Comparison of ENCODE assay signal across 1 cellular context in the genomic region with DNA sequence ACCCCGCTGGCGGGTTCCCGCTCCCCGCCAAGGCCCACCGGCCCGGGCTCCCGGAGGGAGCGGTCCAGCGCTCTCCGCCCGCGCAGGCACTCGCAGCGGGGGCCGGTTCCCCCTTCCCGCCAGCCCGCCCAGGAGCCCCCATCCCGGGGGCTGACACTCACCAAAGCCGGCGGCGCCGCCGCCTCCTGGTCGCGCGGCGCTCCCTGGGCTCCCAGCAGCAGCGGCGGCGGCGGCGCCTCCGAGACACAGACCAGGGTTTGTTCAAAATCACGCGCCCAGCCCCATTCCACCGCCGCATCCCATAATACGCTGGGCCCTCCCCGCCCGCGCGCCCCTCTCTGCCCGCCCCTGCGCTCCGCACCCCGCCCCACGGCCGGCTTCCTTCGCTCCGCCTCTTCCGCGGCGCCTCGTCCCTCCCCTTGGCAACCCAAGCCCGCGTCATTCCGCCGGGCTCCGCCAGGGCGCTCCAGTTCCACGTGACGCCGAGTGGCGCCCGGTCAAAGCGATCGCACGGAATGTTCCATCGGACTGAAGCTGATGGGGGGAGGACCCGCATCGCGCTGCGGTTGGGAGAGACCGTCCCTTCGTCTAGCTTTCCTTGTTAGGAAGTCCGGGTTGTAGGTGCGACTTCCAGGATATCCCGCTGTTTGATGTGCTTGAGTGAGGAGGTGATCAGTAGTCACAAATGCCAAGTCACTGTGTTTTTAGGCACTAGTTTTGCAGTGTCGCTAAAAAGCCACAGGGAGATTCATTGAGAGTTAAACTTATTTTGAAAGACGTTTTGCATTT.
A peak's percentile ranks its signal among the peaks of the same experiment; 100 is the strongest.
TF ChIP-seq lines count a peak whose summit lies in the region.

No MANE protein-coding gene starts in this region.

TF ChIP-seq in H1, 55 proteins besides CTCF, POLR2A, EP300 and RAD21 (continues in another document):
- TF ChIP-seq HDAC2 (IDR thresholded peaks at IDR 0.05; ENCODE audit: borderline replicate concordance in 1 of 2, low read depth in 2 of 2, low read length in 2 of 2) (no peak), CHD1 (IDR thresholded peaks at IDR 0.05; ENCODE audit: low read depth, low read length) (peak; percentile 93), SIN3A (conservative IDR thresholded peaks at IDR 0.05 in 1 of 2, IDR thresholded peaks at IDR 0.05 in 1 of 2; ENCODE audit: low read depth in 1 of 2, low read length in 2 of 2) (peak in 1 of 2 experiments; percentile 83; a peak in 2 of 4 replicates), ASH2L (IDR thresholded peaks at IDR 0.05; ENCODE audit: low read length) (peak; percentile 40), BACH1 (IDR thresholded peaks at IDR 0.05; ENCODE audit: low read length) (peak; percentile 14; the same call in 1 of the 2 replicates), TBP (IDR thresholded peaks at IDR 0.05; ENCODE audit: low read depth, low read length) (peak; percentile 90), RBBP5 (IDR thresholded peaks at IDR 0.05; ENCODE audit: borderline replicate concordance, low read depth, low read length) (peak; percentile 87; the same call in 1 of the 2 replicates), TEAD4 (IDR thresholded peaks at IDR 0.05; ENCODE audit: low read depth, low read length) (peak; percentile 75; the same call in 1 of the 2 replicates), CREB1 (IDR thresholded peaks at IDR 0.05) (peak; percentile 97), GTF2F1 (IDR thresholded peaks at IDR 0.05; ENCODE audit: borderline replicate concordance, low read depth, low read length) (peak; percentile 38; the same call in 1 of the 2 replicates), JUND (IDR thresholded peaks at IDR 0.05; ENCODE audit: low read length) (peak; percentile 99), ATF3 (IDR thresholded peaks at IDR 0.05; ENCODE audit: insufficient read depth, low read depth, low read length) (peak; percentile 70; the same call in 1 of the 2 replicates), RFX5 (IDR thresholded peaks at IDR 0.05; ENCODE audit: borderline replicate concordance, low read depth, low read length) (no peak), NRF1 (IDR thresholded peaks at IDR 0.05; ENCODE audit: low read depth, low read length) (no peak), FOSL1 (IDR thresholded peaks at IDR 0.05; ENCODE audit: insufficient read depth, low read depth, low read length) (no peak), SP1 (IDR thresholded peaks at IDR 0.05; ENCODE audit: low read depth, low read length) (peak; percentile 80; the same call in 1 of the 2 replicates), CEBPB (IDR thresholded peaks at IDR 0.05; ENCODE audit: low read depth, low read length) (no peak), BCL11A (IDR thresholded peaks at IDR 0.05; ENCODE audit: low read depth in 2 of 2, low read length in 2 of 2) (no peak), GABPA (IDR thresholded peaks at IDR 0.05; ENCODE audit: borderline replicate concordance, insufficient read depth, low read length) (no peak), RXRA (IDR thresholded peaks at IDR 0.05; ENCODE audit: insufficient read depth, low read depth, low read length) (no peak), PHF8 (conservative IDR thresholded peaks at IDR 0.05; ENCODE audit: low read depth, low read length) (no peak; the same call in 1 of the 2 replicates), SIRT6 (IDR thresholded peaks at IDR 0.05; ENCODE audit: low read length) (no peak), CHD2 (IDR thresholded peaks at IDR 0.05; ENCODE audit: low read length) (no peak), SIX5 (IDR thresholded peaks at IDR 0.05; ENCODE audit: low read depth, low read length) (peak; percentile 39; the same call in 1 of the 2 replicates), SP2 (IDR thresholded peaks at IDR 0.05; ENCODE audit: low read length) (no peak), KDM4A (IDR thresholded peaks at IDR 0.05; ENCODE audit: low read depth, low read length, severe bottlenecking) (peak; percentile 84), EZH2 (IDR thresholded peaks at IDR 0.05; ENCODE audit: low read depth, low read length, severe bottlenecking) (no peak), TAF1 (IDR thresholded peaks at IDR 0.05; ENCODE audit: low read depth, low read length) (peak; percentile 91), KDM5A (IDR thresholded peaks at IDR 0.05; ENCODE audit: low read length) (no peak), HDAC6 (IDR thresholded peaks at IDR 0.05; ENCODE audit: low read depth, low read length) (no peak), MAFK (IDR thresholded peaks at IDR 0.05; ENCODE audit: low read depth, low read length) (peak; percentile 66), CBX8 (IDR thresholded peaks at IDR 0.05; ENCODE audit: borderline replicate concordance, low read depth, low read length) (no peak), CTBP2 (IDR thresholded peaks at IDR 0.05; ENCODE audit: borderline replicate concordance, insufficient read depth, insufficient read length, low read length) (peak; percentile 8), YY1 (IDR thresholded peaks at IDR 0.05; ENCODE audit: low read depth, low read length) (0 out of 2 replicates have a peak, but pooled peaks have one; percentile 32), EGR1 (IDR thresholded peaks at IDR 0.05; ENCODE audit: borderline replicate concordance, low read depth, low read length) (0 out of 2 replicates have a peak, but pooled peaks have one; percentile 53), TCF12 (IDR thresholded peaks at IDR 0.05; ENCODE audit: low read depth, low read length) (0 out of 2 replicates have a peak, but pooled peaks have one; percentile 25), CBX5 (IDR thresholded peaks at IDR 0.05; ENCODE audit: low read depth, low read length) (no peak), SAP30 (IDR thresholded peaks at IDR 0.05; ENCODE audit: insufficient read depth, insufficient replicate concordance, low read length) (no peak), USF2 (IDR thresholded peaks at IDR 0.05; ENCODE audit: low read length) (peak; percentile 86), POLR2AphosphoS5 (IDR thresholded peaks at IDR 0.05; ENCODE audit: low read depth, low read length) (peak; percentile 83), SP4 (IDR thresholded peaks at IDR 0.05; ENCODE audit: low read length) (0 out of 2 replicates have a peak, but pooled peaks have one; percentile 48), TAF7 (optimal IDR thresholded peaks at IDR 0.05; ENCODE audit: borderline replicate concordance, low read depth, low read length) (peak; percentile 85), NANOG (IDR thresholded peaks at IDR 0.05; ENCODE audit: insufficient read depth, low read depth, low read length, poor library complexity, severe bottlenecking) (no peak), RNF2 (IDR thresholded peaks at IDR 0.05; ENCODE audit: borderline replicate concordance, low read depth, low read length, missing control alignments, poor library complexity, severe bottlenecking) (no peak), SUZ12 (IDR thresholded peaks at IDR 0.05; ENCODE audit: low read length) (no peak), JUN (IDR thresholded peaks at IDR 0.05; ENCODE audit: low read depth, low read length) (no peak), BRCA1 (IDR thresholded peaks at IDR 0.05; ENCODE audit: low read depth, low read length) (peak; percentile 67), POU5F1 (IDR thresholded peaks at IDR 0.05; ENCODE audit: low read depth, low read length) (no peak), ZNF274 (IDR thresholded peaks at IDR 0.05; ENCODE audit: borderline replicate concordance, extremely low read depth, low read length) (no peak)
- TF ChIP-seq, protein P1, sequence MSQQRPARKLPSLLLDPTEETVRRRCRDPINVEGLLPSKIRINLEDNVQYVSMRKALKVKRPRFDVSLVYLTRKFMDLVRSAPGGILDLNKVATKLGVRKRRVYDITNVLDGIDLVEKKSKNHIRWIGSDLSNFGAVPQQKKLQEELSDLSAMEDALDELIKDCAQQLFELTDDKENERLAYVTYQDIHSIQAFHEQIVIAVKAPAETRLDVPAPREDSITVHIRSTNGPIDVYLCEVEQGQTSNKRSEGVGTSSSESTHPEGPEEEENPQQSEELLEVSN (IDR thresholded peaks at IDR 0.05) = peak; percentile 67
- TF ChIP-seq, protein P2, sequence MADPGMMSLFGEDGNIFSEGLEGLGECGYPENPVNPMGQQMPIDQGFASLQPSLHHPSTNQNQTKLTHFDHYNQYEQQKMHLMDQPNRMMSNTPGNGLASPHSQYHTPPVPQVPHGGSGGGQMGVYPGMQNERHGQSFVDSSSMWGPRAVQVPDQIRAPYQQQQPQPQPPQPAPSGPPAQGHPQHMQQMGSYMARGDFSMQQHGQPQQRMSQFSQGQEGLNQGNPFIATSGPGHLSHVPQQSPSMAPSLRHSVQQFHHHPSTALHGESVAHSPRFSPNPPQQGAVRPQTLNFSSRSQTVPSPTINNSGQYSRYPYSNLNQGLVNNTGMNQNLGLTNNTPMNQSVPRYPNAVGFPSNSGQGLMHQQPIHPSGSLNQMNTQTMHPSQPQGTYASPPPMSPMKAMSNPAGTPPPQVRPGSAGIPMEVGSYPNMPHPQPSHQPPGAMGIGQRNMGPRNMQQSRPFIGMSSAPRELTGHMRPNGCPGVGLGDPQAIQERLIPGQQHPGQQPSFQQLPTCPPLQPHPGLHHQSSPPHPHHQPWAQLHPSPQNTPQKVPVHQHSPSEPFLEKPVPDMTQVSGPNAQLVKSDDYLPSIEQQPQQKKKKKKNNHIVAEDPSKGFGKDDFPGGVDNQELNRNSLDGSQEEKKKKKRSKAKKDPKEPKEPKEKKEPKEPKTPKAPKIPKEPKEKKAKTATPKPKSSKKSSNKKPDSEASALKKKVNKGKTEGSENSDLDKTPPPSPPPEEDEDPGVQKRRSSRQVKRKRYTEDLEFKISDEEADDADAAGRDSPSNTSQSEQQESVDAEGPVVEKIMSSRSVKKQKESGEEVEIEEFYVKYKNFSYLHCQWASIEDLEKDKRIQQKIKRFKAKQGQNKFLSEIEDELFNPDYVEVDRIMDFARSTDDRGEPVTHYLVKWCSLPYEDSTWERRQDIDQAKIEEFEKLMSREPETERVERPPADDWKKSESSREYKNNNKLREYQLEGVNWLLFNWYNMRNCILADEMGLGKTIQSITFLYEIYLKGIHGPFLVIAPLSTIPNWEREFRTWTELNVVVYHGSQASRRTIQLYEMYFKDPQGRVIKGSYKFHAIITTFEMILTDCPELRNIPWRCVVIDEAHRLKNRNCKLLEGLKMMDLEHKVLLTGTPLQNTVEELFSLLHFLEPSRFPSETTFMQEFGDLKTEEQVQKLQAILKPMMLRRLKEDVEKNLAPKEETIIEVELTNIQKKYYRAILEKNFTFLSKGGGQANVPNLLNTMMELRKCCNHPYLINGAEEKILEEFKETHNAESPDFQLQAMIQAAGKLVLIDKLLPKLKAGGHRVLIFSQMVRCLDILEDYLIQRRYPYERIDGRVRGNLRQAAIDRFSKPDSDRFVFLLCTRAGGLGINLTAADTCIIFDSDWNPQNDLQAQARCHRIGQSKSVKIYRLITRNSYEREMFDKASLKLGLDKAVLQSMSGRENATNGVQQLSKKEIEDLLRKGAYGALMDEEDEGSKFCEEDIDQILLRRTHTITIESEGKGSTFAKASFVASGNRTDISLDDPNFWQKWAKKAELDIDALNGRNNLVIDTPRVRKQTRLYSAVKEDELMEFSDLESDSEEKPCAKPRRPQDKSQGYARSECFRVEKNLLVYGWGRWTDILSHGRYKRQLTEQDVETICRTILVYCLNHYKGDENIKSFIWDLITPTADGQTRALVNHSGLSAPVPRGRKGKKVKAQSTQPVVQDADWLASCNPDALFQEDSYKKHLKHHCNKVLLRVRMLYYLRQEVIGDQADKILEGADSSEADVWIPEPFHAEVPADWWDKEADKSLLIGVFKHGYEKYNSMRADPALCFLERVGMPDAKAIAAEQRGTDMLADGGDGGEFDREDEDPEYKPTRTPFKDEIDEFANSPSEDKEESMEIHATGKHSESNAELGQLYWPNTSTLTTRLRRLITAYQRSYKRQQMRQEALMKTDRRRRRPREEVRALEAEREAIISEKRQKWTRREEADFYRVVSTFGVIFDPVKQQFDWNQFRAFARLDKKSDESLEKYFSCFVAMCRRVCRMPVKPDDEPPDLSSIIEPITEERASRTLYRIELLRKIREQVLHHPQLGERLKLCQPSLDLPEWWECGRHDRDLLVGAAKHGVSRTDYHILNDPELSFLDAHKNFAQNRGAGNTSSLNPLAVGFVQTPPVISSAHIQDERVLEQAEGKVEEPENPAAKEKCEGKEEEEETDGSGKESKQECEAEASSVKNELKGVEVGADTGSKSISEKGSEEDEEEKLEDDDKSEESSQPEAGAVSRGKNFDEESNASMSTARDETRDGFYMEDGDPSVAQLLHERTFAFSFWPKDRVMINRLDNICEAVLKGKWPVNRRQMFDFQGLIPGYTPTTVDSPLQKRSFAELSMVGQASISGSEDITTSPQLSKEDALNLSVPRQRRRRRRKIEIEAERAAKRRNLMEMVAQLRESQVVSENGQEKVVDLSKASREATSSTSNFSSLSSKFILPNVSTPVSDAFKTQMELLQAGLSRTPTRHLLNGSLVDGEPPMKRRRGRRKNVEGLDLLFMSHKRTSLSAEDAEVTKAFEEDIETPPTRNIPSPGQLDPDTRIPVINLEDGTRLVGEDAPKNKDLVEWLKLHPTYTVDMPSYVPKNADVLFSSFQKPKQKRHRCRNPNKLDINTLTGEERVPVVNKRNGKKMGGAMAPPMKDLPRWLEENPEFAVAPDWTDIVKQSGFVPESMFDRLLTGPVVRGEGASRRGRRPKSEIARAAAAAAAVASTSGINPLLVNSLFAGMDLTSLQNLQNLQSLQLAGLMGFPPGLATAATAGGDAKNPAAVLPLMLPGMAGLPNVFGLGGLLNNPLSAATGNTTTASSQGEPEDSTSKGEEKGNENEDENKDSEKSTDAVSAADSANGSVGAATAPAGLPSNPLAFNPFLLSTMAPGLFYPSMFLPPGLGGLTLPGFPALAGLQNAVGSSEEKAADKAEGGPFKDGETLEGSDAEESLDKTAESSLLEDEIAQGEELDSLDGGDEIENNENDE (IDR thresholded peaks at IDR 0.05; ENCODE audit: insufficient replicate concordance, low read length) = no peak
- TF ChIP-seq, protein P3, sequence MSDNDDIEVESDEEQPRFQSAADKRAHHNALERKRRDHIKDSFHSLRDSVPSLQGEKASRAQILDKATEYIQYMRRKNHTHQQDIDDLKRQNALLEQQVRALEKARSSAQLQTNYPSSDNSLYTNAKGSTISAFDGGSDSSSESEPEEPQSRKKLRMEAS (IDR thresholded peaks at IDR 0.05) = peak; percentile 88
- TF ChIP-seq, protein P4, sequence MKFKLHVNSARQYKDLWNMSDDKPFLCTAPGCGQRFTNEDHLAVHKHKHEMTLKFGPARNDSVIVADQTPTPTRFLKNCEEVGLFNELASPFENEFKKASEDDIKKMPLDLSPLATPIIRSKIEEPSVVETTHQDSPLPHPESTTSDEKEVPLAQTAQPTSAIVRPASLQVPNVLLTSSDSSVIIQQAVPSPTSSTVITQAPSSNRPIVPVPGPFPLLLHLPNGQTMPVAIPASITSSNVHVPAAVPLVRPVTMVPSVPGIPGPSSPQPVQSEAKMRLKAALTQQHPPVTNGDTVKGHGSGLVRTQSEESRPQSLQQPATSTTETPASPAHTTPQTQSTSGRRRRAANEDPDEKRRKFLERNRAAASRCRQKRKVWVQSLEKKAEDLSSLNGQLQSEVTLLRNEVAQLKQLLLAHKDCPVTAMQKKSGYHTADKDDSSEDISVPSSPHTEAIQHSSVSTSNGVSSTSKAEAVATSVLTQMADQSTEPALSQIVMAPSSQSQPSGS (IDR thresholded peaks at IDR 0.05; ENCODE audit: low read length) = 0 out of 2 replicates have a peak, but pooled peaks have one; percentile 54
